1 cellular context compared by ENCODE assay signal in genomic region chr6:33206864-33207568, GRCh38.
TF ChIP-seq lines count a peak whose summit lies in the region.

No MANE protein-coding gene starts in this region.

TF ChIP-seq in HepG2, 621 proteins besides CTCF, POLR2A, EP300 and RAD21:
- TF ChIP-seq ZNF749 (CRISPR knock-in tag; IDR thresholded peaks at IDR 0.05; ENCODE audit: borderline replicate concordance) (no peak), MLX (CRISPR knock-in tag; IDR thresholded peaks at IDR 0.05) (no peak), HNRNPK (IDR thresholded peaks at IDR 0.05; ENCODE audit: low read depth, low read length, poor library complexity, severe bottlenecking) (peak; percentile 39), PCBP1 (IDR thresholded peaks at IDR 0.05; ENCODE audit: borderline replicate concordance, low read depth, low read length) (peak; percentile 55; the same call in 1 of the 2 replicates), MZF1 (CRISPR knock-in tag; IDR thresholded peaks at IDR 0.05; ENCODE audit: borderline replicate concordance) (0 out of 2 replicates have a peak, but pooled peaks have one; percentile 9), PCBP2 (optimal IDR thresholded peaks at IDR 0.05; ENCODE audit: low read depth, low read length, poor library complexity, severe bottlenecking) (no peak), RFX1 (IDR thresholded peaks at IDR 0.05) (peak; percentile 16; the same call in 1 of the 2 replicates), ZNF747 (CRISPR knock-in tag; IDR thresholded peaks at IDR 0.05; ENCODE audit: borderline replicate concordance) (no peak), ZNF619 (CRISPR knock-in tag; IDR thresholded peaks at IDR 0.05) (no peak), HOXA9 (CRISPR knock-in tag; IDR thresholded peaks at IDR 0.05; ENCODE audit: borderline replicate concordance) (no peak), ZNF253 (CRISPR knock-in tag; IDR thresholded peaks at IDR 0.05; ENCODE audit: borderline replicate concordance) (0 out of 2 replicates have a peak, but pooled peaks have one; percentile 0)
TF ChIP-seq in HepG2: peak in this region for 5.
